In the genomic region with DNA sequence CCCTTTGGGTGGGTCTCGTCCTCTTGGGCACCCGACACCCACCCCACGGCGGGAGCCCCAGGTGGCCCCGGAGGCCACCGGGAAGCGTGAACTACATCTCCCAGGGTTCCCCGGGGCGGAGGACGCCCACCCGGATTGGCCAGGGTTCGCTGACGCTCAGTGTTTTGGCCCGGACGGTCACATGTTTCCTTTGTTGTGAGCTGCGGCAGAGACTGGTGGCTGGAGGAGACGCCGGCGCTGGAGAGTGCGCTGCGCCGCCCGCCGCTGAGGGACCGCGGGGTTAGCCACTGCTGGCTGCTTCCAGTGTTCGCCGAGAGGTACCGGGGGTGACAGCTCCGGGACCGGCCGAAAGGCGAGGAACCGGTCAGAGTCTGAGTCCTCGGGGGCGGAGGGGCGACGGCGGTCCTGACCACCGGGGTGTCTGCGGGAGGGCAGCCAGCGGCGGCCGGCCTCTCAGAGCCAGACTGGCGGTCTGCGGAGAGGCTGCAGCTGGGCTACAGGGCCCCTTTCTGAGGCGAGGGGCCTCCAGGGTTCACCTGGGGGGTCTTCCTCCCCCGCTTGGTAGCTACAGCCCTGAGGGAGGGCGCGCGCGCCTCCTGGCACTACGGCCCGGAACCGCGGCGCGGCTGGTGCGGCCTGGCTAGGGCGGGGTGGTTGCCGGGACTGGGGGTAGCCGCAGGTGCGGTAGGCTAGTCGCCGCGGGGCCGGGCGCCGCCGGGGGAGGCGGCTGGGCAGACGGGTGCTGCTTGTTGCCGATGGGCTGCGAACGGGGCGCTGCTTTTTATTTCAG, we compare ENCODE assay signal across 1 cellular context.
TF ChIP-seq lines count a peak whose summit lies in the region.

KLHL24 (plus strand) TSS at position 193 of the 790 bp plus-strand sequence. CDS start 14,734 bp downstream, outside the sequence.

TF ChIP-seq in A549, 52 proteins besides CTCF, POLR2A, EP300 and RAD21 (continued from another document):
- TF ChIP-seq PHF8 (IDR thresholded peaks at IDR 0.05; ENCODE audit: borderline replicate concordance, low read depth) = peak; percentile 15; the same call in 1 of the 2 replicates
- no peak for TF ChIP-seq TFCP2L1 (CRISPR knock-in tag; IDR thresholded peaks at IDR 0.05)
- no peak for TF ChIP-seq RCOR1 (IDR thresholded peaks at IDR 0.05; ENCODE audit: low read depth, low read length)
- no peak for TF ChIP-seq FOSB (CRISPR knock-in tag; IDR thresholded peaks at IDR 0.05)
- TF ChIP-seq MYC (IDR thresholded peaks at IDR 0.05; ENCODE audit: borderline replicate concordance, low read length) = 0 out of 2 replicates have a peak, but pooled peaks have one; percentile 4
